Comparison of ENCODE assay signal across 10 cellular contexts in the genomic region with DNA sequence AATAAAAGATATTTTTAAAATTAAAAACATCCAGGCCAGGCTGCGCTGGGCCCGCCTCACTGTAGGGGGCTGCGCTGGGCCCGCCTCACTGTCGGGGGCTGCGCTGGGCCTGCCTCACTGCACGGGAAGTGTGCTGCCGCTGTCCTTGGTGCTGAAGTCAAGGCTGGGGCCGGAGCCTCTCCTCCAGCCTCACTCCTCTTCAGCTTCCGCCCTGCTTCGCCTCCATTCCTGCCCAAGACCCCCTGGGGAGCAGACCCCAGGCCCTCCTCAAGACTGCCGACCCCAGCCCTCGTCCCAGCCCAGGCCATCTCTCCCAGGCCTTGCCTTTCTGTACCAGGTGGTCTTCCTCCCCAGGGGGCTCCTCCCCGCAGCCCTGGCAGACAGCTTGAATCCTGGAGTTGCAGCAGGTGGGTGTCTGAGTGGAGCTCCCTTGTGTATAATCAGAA. TPM values are rescaled to one million over a fixed set of nuclear protein-coding genes. Genes with fewer than 3 reads are reported as not detected.
DNase-seq lines count a peak whose midpoint lies in the region; ATAC-seq and TF ChIP-seq lines count a peak whose summit lies in the region.
"Had no signal": no experiment of that assay in that cellular context is flagged by ENCODE, and none has a peak within 500 bp of the region (broad histone marks: within the 10 kb centered on the region; RNA-seq: fewer than 3 reads in every experiment).

No MANE protein-coding gene starts in this region.

- H3K4me3 ChIP-seq in RWPE2 (ENCODE audit: severe bottlenecking) (no peak overlapping the region), coronary artery (no peak overlapping the region)
- H3K4me3 ChIP-seq: PC-9, upper lobe of left lung had no signal

- H3K9me3 ChIP-seq in RWPE2 (ENCODE audit: severe bottlenecking), result no peaks in the 10 kb centered on the region
- H3K9me3 ChIP-seq: upper lobe of left lung had no signal

- POLR2A ChIA-PET in activated naive CD8-positive, alpha-beta T cell treated with anti-CD3 and anti-CD28 coated beads, Interleukin-2, amount 10 ng/mL, durations not matched to agents 7 days and 5 days (lab: Charles Lee), result no interaction called here

- no peaks in the 10 kb centered on the region for H3K9me3 Mint-ChIP-seq in activated naive CD8-positive, alpha-beta T cell treated with anti-CD3 and anti-CD28 coated beads, Interleukin-2, amount 10 ng/mL, durations not matched to agents 7 days and 5 days
- H3K9me3 Mint-ChIP-seq in mesothelial cell of epicardium, result no peaks in the 10 kb centered on the region

- H3K27ac ChIP-seq in RWPE2 (ENCODE audit: poor library complexity, severe bottlenecking), result no peak overlapping the region
- no peak overlapping the region for H3K27ac ChIP-seq in coronary artery
- H3K27ac ChIP-seq: PC-9, upper lobe of left lung had no signal

- TF ChIP-seq CTCF in RWPE2 (IDR thresholded peaks at IDR 0.05; ENCODE audit: poor library complexity, severe bottlenecking) (no peak), mesothelial cell of epicardium (IDR thresholded peaks at IDR 0.05; ENCODE audit: unreplicated experiment) (no peak), coronary artery (IDR thresholded peaks at IDR 0.05) (no peak)

- H3K36me3 Mint-ChIP-seq in activated naive CD8-positive, alpha-beta T cell treated with anti-CD3 and anti-CD28 coated beads, Interleukin-2, amount 10 ng/mL, durations not matched to agents 7 days and 5 days, result no peaks in the 10 kb centered on the region
- no peaks in the 10 kb centered on the region for H3K36me3 Mint-ChIP-seq in mesothelial cell of epicardium

- no peaks in the 10 kb centered on the region for H3K27me3 ChIP-seq in RWPE2 (ENCODE audit: insufficient read depth, poor library complexity, severe bottlenecking)
- H3K27me3 ChIP-seq: upper lobe of left lung had no signal

- peak; percentile 20 for DNase-seq in NCI-H2107 treated with DMSO at 0.1 percent for 48 hours (lab: John Stamatoyannopoulos, UW; ENCODE audit: unreplicated experiment)
- no peak for DNase-seq in NCI-H2107 (lab: John Stamatoyannopoulos, UW)
- no peak for DNase-seq in RWPE2 (ENCODE audit: low spot score)
- DNase-seq in activated naive CD8-positive, alpha-beta T cell treated with anti-CD3 and anti-CD28 coated beads, Interleukin-2, amount 10 ng/mL, durations not matched to agents 7 days and 5 days, result peak; percentile 78
- peak; percentile 83 to 91 for DNase-seq in mesothelial cell of epicardium (ENCODE audit: low spot score in 2 of 2, unreplicated experiment in 2 of 2)
- DNase-seq in coronary artery (ENCODE audit: low spot score), result no peak
- DNase-seq in SK-N-DZ (ENCODE audit: low spot score), result no peak

- no peaks in the 10 kb centered on the region for H3K36me3 ChIP-seq in RWPE2 (ENCODE audit: low read depth)
- H3K36me3 ChIP-seq: upper lobe of left lung had no signal

- ATAC-seq in RWPE2 (ENCODE audit: low read depth) (peak; percentile 67; the same call in 1 of the 3 replicates), HG02571 (IDR thresholded peaks at IDR 0.05; ENCODE audit: unreplicated experiment) (no peak)
- ATAC-seq in activated naive CD8-positive, alpha-beta T cell treated with anti-CD3 and anti-CD28 coated beads, Interleukin-2, amount 10 ng/mL, durations not matched to agents 7 days and 5 days (ENCODE audit: low read depth), result peak; percentile 75

- no peak overlapping the region for H3K27ac Mint-ChIP-seq in activated naive CD8-positive, alpha-beta T cell treated with anti-CD3 and anti-CD28 coated beads, Interleukin-2, amount 10 ng/mL, durations not matched to agents 7 days and 5 days
- H3K27ac Mint-ChIP-seq in mesothelial cell of epicardium, result no peak overlapping the region

- no peaks in the 10 kb centered on the region for H3K4me1 Mint-ChIP-seq in activated naive CD8-positive, alpha-beta T cell treated with anti-CD3 and anti-CD28 coated beads, Interleukin-2, amount 10 ng/mL, durations not matched to agents 7 days and 5 days
- H3K4me1 Mint-ChIP-seq in mesothelial cell of epicardium, result no peaks in the 10 kb centered on the region

- no peaks in the 10 kb centered on the region for H3K4me1 ChIP-seq in RWPE2 (ENCODE audit: insufficient read depth, poor library complexity, severe bottlenecking)
- H3K4me1 ChIP-seq: upper lobe of left lung had no signal

- H3K4me3 Mint-ChIP-seq in activated naive CD8-positive, alpha-beta T cell treated with anti-CD3 and anti-CD28 coated beads, Interleukin-2, amount 10 ng/mL, durations not matched to agents 7 days and 5 days, result no peak overlapping the region
- no peak overlapping the region for H3K4me3 Mint-ChIP-seq in mesothelial cell of epicardium

- peaks cover 1% of the 10 kb centered on the region for H3K27me3 Mint-ChIP-seq in activated naive CD8-positive, alpha-beta T cell treated with anti-CD3 and anti-CD28 coated beads, Interleukin-2, amount 10 ng/mL, durations not matched to agents 7 days and 5 days
- peaks cover 44% of the 10 kb centered on the region for H3K27me3 Mint-ChIP-seq in mesothelial cell of epicardium (ENCODE audit: low read depth)

RNA-seq across cellular contexts. Expression of a gene that starts 26.2 kb away (rescaled TPM):
- total RNA-seq in activated naive CD8-positive, alpha-beta T cell treated with anti-CD3 and anti-CD28 coated beads, Interleukin-2, amount 10 ng/mL, durations not matched to agents 7 days and 5 days, result 10 to 100 TPM; 17.8 to 23.1 TPM
- 37.8 to 43.0 TPM (median 38.0 TPM) in 3 replicates for total RNA-seq in mesothelial cell of epicardium
- polyA plus RNA-seq in SK-N-DZ (2014; cell fraction: cytosol; rRNA removed), result 14.7 and 15.9 TPM in 2 replicates
- polyA plus RNA-seq in SK-N-DZ (2014; cell fraction: nucleus; rRNA removed), result 13.5 and 24.7 TPM in 2 replicates

RNA-seq across cellular contexts. Expression of a gene that starts 35.3 kb away (rescaled TPM):
- total RNA-seq in activated naive CD8-positive, alpha-beta T cell treated with anti-CD3 and anti-CD28 coated beads, Interleukin-2, amount 10 ng/mL, durations not matched to agents 7 days and 5 days, result 1 to 10 TPM; 2.5 to 2.8 TPM
- total RNA-seq in mesothelial cell of epicardium, result 0.20 to 0.27 TPM (median 0.20 TPM) in 3 replicates
- polyA plus RNA-seq in SK-N-DZ (2014; cell fraction: cytosol; rRNA removed), result 0.77 and 0.99 TPM in 2 replicates
- polyA plus RNA-seq in SK-N-DZ (2014; cell fraction: nucleus; rRNA removed), result 1.5 and 2.0 TPM in 2 replicates

Comparison
In these comparisons a context has a peak if more than half of its experiments do, and no peak if none do; other contexts are left out.
1. DNase-seq: peak in NCI-H2107 treated with DMSO at 0.1 percent for 48 hours (single experiment), activated naive CD8-positive, alpha-beta T cell treated with anti-CD3 and anti-CD28 coated beads, Interleukin-2, amount 10 ng/mL, durations not matched to agents 7 days and 5 days (single experiment) and mesothelial cell of epicardium (2 of 2); none in NCI-H2107 (single experiment), RWPE2 (single experiment), coronary artery (single experiment) and SK-N-DZ (single experiment).